Comparison of ENCODE assay signal across 21 cellular contexts in genomic region chr17:41055130-41055529, GRCh38. TPM values are rescaled to one million over a fixed set of nuclear protein-coding genes. Genes with fewer than 3 reads are reported as not detected.
"Had no signal": no experiment of that assay in that cellular context is flagged by ENCODE, and none has a peak within 500 bp of the region (broad histone marks: within the 10 kb centered on the region; RNA-seq: fewer than 3 reads in every experiment).

A gene with protein sequence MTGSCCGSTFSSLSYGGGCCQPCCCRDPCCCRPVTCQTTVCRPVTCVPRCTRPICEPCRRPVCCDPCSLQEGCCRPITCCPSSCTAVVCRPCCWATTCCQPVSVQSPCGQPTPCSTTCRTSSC (minus strand): TSS chr17:41055230. CDS start chr17:41055211, 19 bp downstream.

RNA-seq across cellular contexts. Expression of the gene that starts here (rescaled TPM):
- total RNA-seq: activated naive CD4-positive, alpha-beta T cell treated with anti-CD3 and anti-CD28 coated beads for 36 hours; activated naive CD4-positive, alpha-beta T cell treated with anti-CD3 and anti-CD28 coated beads, Interleukin-2, amount 50 U/mL, for 72 hours; activated naive CD8-positive, alpha-beta T cell treated with anti-CD3 and anti-CD28 coated beads for 36 hours; activated naive CD8-positive, alpha-beta T cell treated with anti-CD3 and anti-CD28 coated beads, Interleukin-2, amount 10 ng/mL, durations not matched to agents 7 days and 5 days; activated T-cell treated with anti-CD3 and anti-CD28 coated beads, Interleukin-2, amount 50 U/mL, for 4 hours; activated T-cell treated with anti-CD3 and anti-CD28 coated beads, Interleukin-2, amount 50 U/mL, for 72 hours; activated T-helper 1 cell treated with anti-CD3 and anti-CD28 coated beads, Interleukin-12 subunit alpha, Interleukin-12 subunit beta, Interleukin-2, Interleukin-4 antibody, amounts not matched to agents 30 ng/mL and 10 ng/mL and 1 ng/mL, durations not matched to agents 14 hours and 24 hours and 36 hours; activated T-helper 17 cell treated with anti-CD3 and anti-CD28 coated beads, Interleukin-2, amount 50 U/mL, for 72 hours; activated T-helper 2 cell treated with anti-CD3 and anti-CD28 coated beads, Interferon-gamma antibody, Interleukin-2, Interleukin-4, amounts not matched to agents 10 μg/mL and 5 μg/mL and 100 μg/mL, durations not matched to agents 14 hours and 24 hours and 36 hours; adrenal gland; aorta; ascending aorta; astrocyte; body of pancreas; breast epithelium; bronchial epithelial cell; cardiac muscle cell; cardiac septum; cerebellum; chondrocyte had no signal
- polyA plus RNA-seq: adipose tissue, adrenal gland, aorta, cardiac muscle cell had no signal
